ENCODE assay signal across 11 cellular contexts in genomic region chr3:13046569-13047279, GRCh38.
A peak's percentile ranks its signal among the peaks of the same experiment; 100 is the strongest.
DNase-seq lines count a peak whose midpoint lies in the region; ATAC-seq and TF ChIP-seq lines count a peak whose summit lies in the region.
"Had no signal": no experiment of that assay in that cellular context is flagged by ENCODE, and none has a peak within 500 bp of the region (broad histone marks: within the 10 kb centered on the region; RNA-seq: fewer than 3 reads in every experiment).

No MANE protein-coding gene starts in this region.

- intact Hi-C loops in dendritic cell treated with granulocyte-macrophage colony-stimulating factor and Interleukin-4, amounts not matched to agents 40 ng/mL and 50 ng/mL, for 4 days (cut with micrococcal nuclease): no loop called here

- in situ Hi-C loops in HAP-1 (cut with MboI; ENCODE audit: low sequenced_read_pairs): no loop called here

- H3K4me3 Mint-ChIP-seq in dendritic cell treated with granulocyte-macrophage colony-stimulating factor and Interleukin-4, amounts not matched to agents 40 ng/mL and 50 ng/mL, for 4 days: no peak overlapping the region
- H3K4me3 Mint-ChIP-seq: activated naive CD4-positive, alpha-beta T cell treated with anti-CD3 and anti-CD28 coated beads, Interleukin-2, amount 50 U/mL, for 24 hours had no signal

- H3K9me3 ChIP-seq in HAP-1: no peaks in the 10 kb centered on the region
- H3K9me3 ChIP-seq: Caco-2 had no signal

- peaks cover 34% of the 10 kb centered on the region for H3K4me1 Mint-ChIP-seq in dendritic cell treated with granulocyte-macrophage colony-stimulating factor and Interleukin-4, amounts not matched to agents 40 ng/mL and 50 ng/mL, for 4 days (ENCODE audit: low read depth)

- ATAC-seq in GM19463 (IDR thresholded peaks at IDR 0.05; ENCODE audit: unreplicated experiment) (peak; percentile 6), HG03103 (IDR thresholded peaks at IDR 0.05; ENCODE audit: low read depth, unreplicated experiment) (peak; percentile 9)
- ATAC-seq: HCT116 had no signal

- H3K4me1 ChIP-seq in HAP-1: no peaks in the 10 kb centered on the region
- H3K4me1 ChIP-seq: Caco-2 had no signal

- H3K27me3 ChIP-seq in HAP-1 (ENCODE audit: low read depth): no peaks in the 10 kb centered on the region

- no peak for TF ChIP-seq CTCF in GM12865 (IDR thresholded peaks at IDR 0.05; ENCODE audit: insufficient read depth, low read depth, low read length, missing control alignments)

- no peaks in the 10 kb centered on the region for H3K36me3 ChIP-seq in HAP-1 (replicated peaks)

- H3K27me3 Mint-ChIP-seq in dendritic cell treated with granulocyte-macrophage colony-stimulating factor and Interleukin-4, amounts not matched to agents 40 ng/mL and 50 ng/mL, for 4 days: peaks cover 14% of the 10 kb centered on the region
- H3K27me3 Mint-ChIP-seq: activated naive CD4-positive, alpha-beta T cell treated with anti-CD3 and anti-CD28 coated beads, Interleukin-2, amount 50 U/mL, for 24 hours had no signal

- H3K27ac Mint-ChIP-seq in dendritic cell treated with granulocyte-macrophage colony-stimulating factor and Interleukin-4, amounts not matched to agents 40 ng/mL and 50 ng/mL, for 4 days: peak overlapping the region; percentile 46
- H3K27ac Mint-ChIP-seq: activated naive CD4-positive, alpha-beta T cell treated with anti-CD3 and anti-CD28 coated beads, Interleukin-2, amount 50 U/mL, for 24 hours had no signal

- no peaks in the 10 kb centered on the region for H3K9me3 Mint-ChIP-seq in dendritic cell treated with granulocyte-macrophage colony-stimulating factor and Interleukin-4, amounts not matched to agents 40 ng/mL and 50 ng/mL, for 4 days
- H3K9me3 Mint-ChIP-seq: activated naive CD4-positive, alpha-beta T cell treated with anti-CD3 and anti-CD28 coated beads, Interleukin-2, amount 50 U/mL, for 24 hours had no signal

- H3K4me3 ChIP-seq in GM12865 (ENCODE audit: low read depth, low read length) (peak overlapping the region; percentile 33), HAP-1 (no peak overlapping the region)

- DNase-seq in GM12865 (ENCODE audit: low read depth) (peak; percentile 17), HAP-1 (ENCODE audit: low spot score in 2 of 2) (no peak), cerebellar cortex (ENCODE audit: low spot score) (no peak), NCI-H146 treated with DMSO at 0.1 percent for 48 hours (lab: John Stamatoyannopoulos, UW; ENCODE audit: unreplicated experiment) (no peak), T1000 (lab: John Stamatoyannopoulos, UW) (no peak)
- DNase-seq: Caco-2 had no signal

- no peaks in the 10 kb centered on the region for H3K36me3 Mint-ChIP-seq in dendritic cell treated with granulocyte-macrophage colony-stimulating factor and Interleukin-4, amounts not matched to agents 40 ng/mL and 50 ng/mL, for 4 days (ENCODE audit: low read depth)
- H3K36me3 Mint-ChIP-seq: activated naive CD4-positive, alpha-beta T cell treated with anti-CD3 and anti-CD28 coated beads, Interleukin-2, amount 50 U/mL, for 24 hours had no signal
